Comparison of ENCODE assay signal across 10 cellular contexts in genomic region chr18:70450658-70451253, GRCh38.
A peak's percentile ranks its signal among the peaks of the same experiment; 100 is the strongest.
DNase-seq lines count a peak whose midpoint lies in the region; ATAC-seq, FAIRE-seq and TF ChIP-seq lines count a peak whose summit lies in the region.
"Had no signal": no experiment of that assay in that cellular context is flagged by ENCODE, and none has a peak within 500 bp of the region (broad histone marks: within the 10 kb centered on the region; RNA-seq: fewer than 3 reads in every experiment).

No MANE protein-coding gene starts in this region.

- TF ChIP-seq RAD21 in A549 (conservative IDR thresholded peaks at IDR 0.05 in 1 of 2, IDR thresholded peaks at IDR 0.05 in 1 of 2) = peak; percentile 73 to 86

- ATAC-seq in A549 (peak in 1 of 2 experiments; percentile 45; a peak in 1 of 6 replicates), HG02678 (IDR thresholded peaks at IDR 0.05; ENCODE audit: unreplicated experiment) (no peak)
- ATAC-seq: gastrocnemius medialis had no signal

- intact Hi-C loops in posterior cingulate gyrus (cut with DNase I) = no loop called here

- CTCF ChIA-PET in A549 (lab: Yijun Ruan, JAX) = interaction anchor here (0.6 to 8.2 kb wide), 17 partner anchors 9 to 1589 kb away, joined by 3 to 55 read pairs (median 4); no protein-coding TSS in a partner anchor

- TF ChIP-seq POLR2A in A549 (IDR thresholded peaks at IDR 0.05; ENCODE audit: low read length) = no peak

- 0 out of 3 replicates have a peak, but pooled peaks cover 3% of the 10 kb centered on the region for H3K9me3 ChIP-seq in A549
- H3K9me3 ChIP-seq: gastrocnemius medialis had no signal

- TF ChIP-seq CTCF in A549 (IDR thresholded peaks at IDR 0.05) (peak; percentile 76), GM12864 (IDR thresholded peaks at IDR 0.05; ENCODE audit: low read depth, low read length, missing control alignments) (peak; percentile 18)

- 42% methylated on average over 2 of the region's 2 CpGs for WGBS in A549 (ENCODE audit: missing lambda C conversion rate)

- peak overlapping the region; percentile 77 to 83 for H3K27ac ChIP-seq in A549
- H3K27ac ChIP-seq: gastrocnemius medialis had no signal

- peaks cover 20% of the 10 kb centered on the region for H3K4me1 ChIP-seq in A549
- H3K4me1 ChIP-seq: gastrocnemius medialis had no signal

- TF ChIP-seq EP300 in A549 (IDR thresholded peaks at IDR 0.05) = no peak

- POLR2A ChIA-PET in A549 (lab: Yijun Ruan, JAX) = interaction anchor here (0.7 to 0.9 kb wide), 2 partner anchors 93 to 255 kb away, joined by 3 to 5 read pairs; no protein-coding TSS in a partner anchor

- peak in 1 of 2 experiments; percentile 38 for DNase-seq in A549 (ENCODE audit: low read depth in 1 of 2, low spot score in 1 of 2)
- no peak for DNase-seq in GM12864 (ENCODE audit: low read depth)
- DNase-seq in RCC 7860 (ENCODE audit: low spot score) = no peak
- peak; percentile 67 for DNase-seq in fibroblast of peridontal ligament (ENCODE audit: extremely low read depth)
- DNase-seq in activated effector memory CD4-positive, alpha-beta T cell treated with Interleukin-2 at 50 U/mL for 16 hours = no peak
- no peak for DNase-seq in posterior cingulate gyrus
- DNase-seq in CD1c-positive myeloid dendritic cell (ENCODE audit: extremely low spot score) = no peak
- DNase-seq: gastrocnemius medialis had no signal

- FAIRE-seq in A549 (lab: Jason Lieb, UNC) (no peak), RCC 7860 (lab: Jason Lieb, UNC) (peak; percentile 62)
- FAIRE-seq: G401.6 had no signal

- no peak overlapping the region; the same call in 2 of the 3 replicates for H3K4me2 ChIP-seq in A549

- H3K4me3 ChIP-seq in A549 (no peak overlapping the region), GM12864 (ENCODE audit: low read depth, low read length) (no peak overlapping the region)
- H3K4me3 ChIP-seq: gastrocnemius medialis had no signal

TF ChIP-seq in A549, 52 proteins besides CTCF, POLR2A, EP300 and RAD21:
- TF ChIP-seq CEBPB (IDR thresholded peaks at IDR 0.05) (peak; percentile 73 to 84; a peak in 3 of 4 replicates), HEYL (CRISPR knock-in tag; IDR thresholded peaks at IDR 0.05) (no peak), KDM1A (IDR thresholded peaks at IDR 0.05; ENCODE audit: low read depth) (no peak), SMC3 (IDR thresholded peaks at IDR 0.05) (peak; percentile 81), PBX3 (IDR thresholded peaks at IDR 0.05) (no peak)
TF ChIP-seq in A549: peak in this region for 2.
